19 cellular contexts compared by ENCODE assay signal in genomic region chr1:15543589-15544568, GRCh38. TPM values are rescaled to one million over a fixed set of nuclear protein-coding genes. Genes with fewer than 3 reads are reported as not detected.
DNase-seq lines count a peak whose midpoint lies in the region; ATAC-seq and TF ChIP-seq lines count a peak whose summit lies in the region.
"Had no signal": no experiment of that assay in that cellular context is flagged by ENCODE, and none has a peak within 500 bp of the region (broad histone marks: within the 10 kb centered on the region; RNA-seq: fewer than 3 reads in every experiment).

No MANE protein-coding gene starts in this region.

- H3K27me3 ChIP-seq in A673 (replicated peaks; ENCODE audit: insufficient read depth, low read depth, low read length, poor library complexity) = no peaks in the 10 kb centered on the region
- H3K27me3 ChIP-seq: BLaER1 treated with 17β-estradiol and CSF1 and Interleukin-3, amounts not matched to agents 10 nM and 100 nM; breast epithelium; SJSA1; uterus had no signal

- peak overlapping the region; percentile 46 for H3K27ac Mint-ChIP-seq in nephron progenitor cell

- intact Hi-C loops in A673 (cut with micrococcal nuclease; ENCODE audit: unreplicated experiment) = no loop called here

- TF ChIP-seq CTCF in choroid plexus epithelial cell (conservative IDR thresholded peaks at IDR 0.05; ENCODE audit: low read depth, low read length) = no peak
- no peak for TF ChIP-seq CTCF in nephron progenitor cell (IDR thresholded peaks at IDR 0.05)
- TF ChIP-seq CTCF in A673 (conservative IDR thresholded peaks at IDR 0.05; ENCODE audit: low read depth, low read length) = no peak

- no peaks in the 10 kb centered on the region for H3K27me3 Mint-ChIP-seq in nephron progenitor cell (ENCODE audit: low read depth, poor library complexity)
- H3K27me3 Mint-ChIP-seq: stimulated activated naive CD8-positive, alpha-beta T cell treated with anti-CD3 and anti-CD28 coated beads, Interleukin-15, amount 100 ng/mL, for 72 hours had no signal

- H3K9me3 ChIP-seq in A673 (ENCODE audit: low read depth, low read length, poor library complexity, severe bottlenecking) = no peaks in the 10 kb centered on the region
- H3K9me3 ChIP-seq: BLaER1 treated with 17β-estradiol and CSF1 and Interleukin-3, amounts not matched to agents 10 nM and 100 nM; breast epithelium; mucosa of descending colon; uterus had no signal

- peaks cover 42% of the 10 kb centered on the region for H3K36me3 ChIP-seq in A673 (ENCODE audit: insufficient read depth, low read length, poor library complexity, severe bottlenecking)
- H3K36me3 ChIP-seq: uterus had no signal

- CTCF ChIA-PET in A673 (lab: Charles Lee) = no interaction called here

- H3K4me3 Mint-ChIP-seq in nephron progenitor cell = no peak overlapping the region
- H3K4me3 Mint-ChIP-seq: H9; stimulated activated naive CD8-positive, alpha-beta T cell treated with anti-CD3 and anti-CD28 coated beads, Interleukin-15, amount 100 ng/mL, for 72 hours had no signal

- BruUV-seq in A673 (replicated peaks; lab: Mats Ljungman, UMichigan) = no TSS peak

- no peak for ATAC-seq in GM18868 (IDR thresholded peaks at IDR 0.05; ENCODE audit: unreplicated experiment)
- no peak for ATAC-seq in GM21619 (IDR thresholded peaks at IDR 0.05; ENCODE audit: unreplicated experiment)
- ATAC-seq: mucosa of descending colon; stimulated activated naive CD8-positive, alpha-beta T cell treated with anti-CD3 and anti-CD28 coated beads, Interleukin-15, amount 100 ng/mL, for 72 hours had no signal

- DNase-seq in Ammon's horn (ENCODE audit: low spot score) = peak; percentile 66
- peak; percentile 85 for DNase-seq in OCI-M1 (lab: John Stamatoyannopoulos, UW)
- DNase-seq in choroid plexus epithelial cell (ENCODE audit: low read depth) = peak; percentile 91
- DNase-seq in nephron progenitor cell = no peak
- no peak for DNase-seq in A673 (ENCODE audit: low spot score)
- no peak for DNase-seq in NCI-H1436 treated with DMSO at 0.1 percent for 48 hours (lab: John Stamatoyannopoulos, UW)
- DNase-seq: activated naive CD4-positive, alpha-beta T cell; DMS79 treated with DMSO at 0.1 percent for 48 hours; H9; mucosa of descending colon; NCI-H1092 treated with DMSO at 0.1 percent for 48 hours; stimulated activated naive CD8-positive, alpha-beta T cell treated with anti-CD3 and anti-CD28 coated beads, Interleukin-15, amount 100 ng/mL, for 72 hours; uterus; WERI-Rb-1 had no signal

- H3K4me1 Mint-ChIP-seq in nephron progenitor cell = no peaks in the 10 kb centered on the region
- H3K4me1 Mint-ChIP-seq: H9; stimulated activated naive CD8-positive, alpha-beta T cell treated with anti-CD3 and anti-CD28 coated beads, Interleukin-15, amount 100 ng/mL, for 72 hours had no signal

- no peak overlapping the region for H3K4me3 ChIP-seq in choroid plexus epithelial cell (ENCODE audit: low read depth, low read length)
- H3K4me3 ChIP-seq in A673 (ENCODE audit: low read depth, low read length, poor library complexity, severe bottlenecking) = no peak overlapping the region
- H3K4me3 ChIP-seq: BLaER1 treated with 17β-estradiol and CSF1 and Interleukin-3, amounts not matched to agents 10 nM and 100 nM; breast epithelium; mucosa of descending colon; SJSA1; uterus had no signal

- H3K27ac ChIP-seq in A673 (ENCODE audit: low read depth, low read length, poor library complexity, severe bottlenecking) = no peak overlapping the region
- H3K27ac ChIP-seq: BLaER1 treated with 17β-estradiol and CSF1 and Interleukin-3, amounts not matched to agents 10 nM and 100 nM; breast epithelium; SJSA1; WERI-Rb-1 had no signal

- H3K9me3 Mint-ChIP-seq in nephron progenitor cell = no peaks in the 10 kb centered on the region
- H3K9me3 Mint-ChIP-seq: H9; stimulated activated naive CD8-positive, alpha-beta T cell treated with anti-CD3 and anti-CD28 coated beads, Interleukin-15, amount 100 ng/mL, for 72 hours had no signal

- H3K36me3 Mint-ChIP-seq in nephron progenitor cell (ENCODE audit: low read depth) = peaks cover 64% of the 10 kb centered on the region

- POLR2A ChIA-PET in A673 (lab: Charles Lee; ENCODE audit: low non-redundant PET) = no interaction called here

- H3K4me1 ChIP-seq in A673 (ENCODE audit: insufficient read depth, low read length, poor library complexity, severe bottlenecking) = no peaks in the 10 kb centered on the region
- H3K4me1 ChIP-seq: BLaER1 treated with 17β-estradiol and CSF1 and Interleukin-3, amounts not matched to agents 10 nM and 100 nM; breast epithelium; uterus had no signal

RNA-seq across cellular contexts. Expression of gene DNAJC16, which starts 17.2 kb away (rescaled TPM):
- total RNA-seq in A673 (2021) = 17.1 and 18.6 TPM in 2 replicates

RNA-seq across cellular contexts. Expression of gene CASP9, which starts 19.9 kb away (rescaled TPM):
- 7.0 and 8.9 TPM in 2 replicates for total RNA-seq in A673 (2021)

RNA-seq across cellular contexts. Expression of gene AGMAT, which starts 41.0 kb away (rescaled TPM):
- total RNA-seq in A673 (2021) = 0.11 and 0.20 TPM in 2 replicates

Comparison
In these comparisons a context has a peak if more than half of its experiments do, and no peak if none do; other contexts are left out.
1. DNase-seq: peak in Ammon's horn (single experiment), OCI-M1 (single experiment) and choroid plexus epithelial cell (single experiment); none in nephron progenitor cell (single experiment), A673 (single experiment) and NCI-H1436 treated with DMSO at 0.1 percent for 48 hours (single experiment).